1 cellular context compared by ENCODE assay signal in genomic region chr5:95730730-95731570, GRCh38.
TF ChIP-seq lines count a peak whose summit lies in the region.

TSS of gene RHOBTB3 (plus strand) at chr5:95731336. CDS start at chr5:95731683, 347 bp downstream.

TF ChIP-seq in IMR-90, 13 proteins besides CTCF, POLR2A, EP300 and RAD21 (continued from another document):
- TF ChIP-seq RCOR1 (IDR thresholded peaks at IDR 0.05; ENCODE audit: insufficient replicate concordance, low read length) (no peak), MAFK (IDR thresholded peaks at IDR 0.05; ENCODE audit: low read depth, low read length) (no peak), CEBPB (IDR thresholded peaks at IDR 0.05; ENCODE audit: low read depth, low read length) (no peak), ELK1 (IDR thresholded peaks at IDR 0.05; ENCODE audit: borderline replicate concordance, low read depth, low read length) (no peak)
TF ChIP-seq in IMR-90: peak in this region for 4.
